In genomic region chr19:10894911-10895213, GRCh38 we compare ENCODE assay signal across 26 cellular contexts. TPM values are rescaled to one million over a fixed set of nuclear protein-coding genes. Genes with fewer than 3 reads are reported as not detected.
"Had no signal": no experiment of that assay in that cellular context is flagged by ENCODE, and none has a peak within 500 bp of the region (broad histone marks: within the 10 kb centered on the region; RNA-seq: fewer than 3 reads in every experiment).

No MANE protein-coding gene starts in this region.

- H3K36me3 ChIP-seq: ascending aorta had no signal

- H3K27me3 ChIP-seq: ascending aorta, body of pancreas had no signal

- H3K4me3 Mint-ChIP-seq: activated B cell treated with CpG ODN at 0.5 μM for 24 hours; activated CD4-positive, alpha-beta T cell treated with anti-CD3 and anti-CD28 coated beads, Interleukin-2, amount 10 ng/mL, durations not matched to agents 24 days and 14 days; activated naive CD8-positive, alpha-beta T cell treated with anti-CD3 and anti-CD28 coated beads, Interleukin-2, amount 50 U/mL, for 24 hours; activated T-cell treated with anti-CD3 and anti-CD28 coated beads, Interleukin-2, amount 50 U/mL, for 4 hours; T-helper 17 cell had no signal

- H3K4me1 Mint-ChIP-seq: activated naive CD8-positive, alpha-beta T cell treated with anti-CD3 and anti-CD28 coated beads, Interleukin-2, amount 50 U/mL, for 24 hours had no signal

- H3K27ac Mint-ChIP-seq: activated B cell treated with CpG ODN at 0.5 μM for 24 hours; activated CD4-positive, alpha-beta T cell treated with anti-CD3 and anti-CD28 coated beads, Interleukin-2, amount 10 ng/mL, durations not matched to agents 24 days and 14 days; activated naive CD4-positive, alpha-beta T cell treated with anti-CD3 and anti-CD28 coated beads, Interleukin-2, amount 50 U/mL, for 72 hours; activated naive CD8-positive, alpha-beta T cell treated with anti-CD3 and anti-CD28 coated beads, Interleukin-2, amount 50 U/mL, for 24 hours; T-helper 17 cell had no signal

- H3K9me3 Mint-ChIP-seq: activated B cell treated with CpG ODN at 0.5 μM for 24 hours; activated CD4-positive, alpha-beta T cell treated with anti-CD3 and anti-CD28 coated beads, Interleukin-2, amount 10 ng/mL, durations not matched to agents 24 days and 14 days; activated naive CD4-positive, alpha-beta T cell treated with anti-CD3 and anti-CD28 coated beads, Interleukin-2, amount 50 U/mL, for 72 hours; activated naive CD8-positive, alpha-beta T cell treated with anti-CD3 and anti-CD28 coated beads, Interleukin-2, amount 50 U/mL, for 24 hours; activated T-cell treated with anti-CD3 and anti-CD28 coated beads, Interleukin-2, amount 50 U/mL, for 4 hours had no signal

- DNase-seq: activated B cell treated with CpG ODN at 0.5 μM for 24 hours; activated CD4-positive, alpha-beta T cell treated with anti-CD3 and anti-CD28 coated beads for 1 hour; activated CD4-positive, alpha-beta T cell treated with anti-CD3 and anti-CD28 coated beads, Interleukin-2, amount 10 ng/mL, durations not matched to agents 24 days and 14 days; activated CD4-positive, alpha-beta T cell treated with anti-CD3 and anti-CD28 coated beads, Interleukin-2, amount 50 U/mL, for 48 hours; activated CD8-positive, alpha-beta memory T cell treated with anti-CD3 and anti-CD28 coated beads for 24 hours; activated effector memory CD4-positive, alpha-beta T cell treated with anti-CD3 and anti-CD28 coated beads, Interleukin-2, amount 50 U/mL, for 16 hours; activated naive CD4-positive, alpha-beta T cell treated with Interleukin-2 at 50 U/mL for 16 hours; activated naive CD8-positive, alpha-beta T cell treated with anti-CD3 and anti-CD28 coated beads, Interleukin-2, amount 50 U/mL, for 24 hours; activated T-cell treated with anti-CD3 and anti-CD28 coated beads, Interleukin-2, amount 50 U/mL, for 4 hours; amniotic stem cell; body of pancreas; Kasumi-1; NCI-H1048; NCI-H1930; NCI-H2171 treated with DMSO at 0.1 percent for 48 hours; NCI-H226; NCI-H526; NK-92 treated with Interleukin-12 subunit alpha and Interleukin-12 subunit beta, amount 100 ng/mL, for 24 hours; PC-3; SIG-M5; T-helper 17 cell; T-helper 9 cell had no signal

- H3K36me3 Mint-ChIP-seq: activated naive CD4-positive, alpha-beta T cell treated with anti-CD3 and anti-CD28 coated beads, Interleukin-2, amount 50 U/mL, for 72 hours had no signal

- FAIRE-seq: K562, RCC 7860 had no signal

- ATAC-seq: activated naive CD4-positive, alpha-beta T cell treated with anti-CD3 and anti-CD28 coated beads, Interleukin-2, amount 50 U/mL, for 72 hours; activated naive CD8-positive, alpha-beta T cell treated with anti-CD3 and anti-CD28 coated beads, Interleukin-2, amount 50 U/mL, for 24 hours; activated T-cell treated with anti-CD3 and anti-CD28 coated beads, Interleukin-2, amount 50 U/mL, for 4 hours; body of pancreas; K562; PC-3; T-helper 17 cell had no signal

- H3K9me3 ChIP-seq: ascending aorta, body of pancreas had no signal

- H3K27ac ChIP-seq: ascending aorta, body of pancreas had no signal

- H3K4me3 ChIP-seq: ascending aorta, body of pancreas, K562 had no signal

- H3K27me3 Mint-ChIP-seq: activated B cell treated with CpG ODN at 0.5 μM for 24 hours; activated CD4-positive, alpha-beta T cell treated with anti-CD3 and anti-CD28 coated beads, Interleukin-2, amount 10 ng/mL, durations not matched to agents 24 days and 14 days; activated naive CD8-positive, alpha-beta T cell treated with anti-CD3 and anti-CD28 coated beads, Interleukin-2, amount 50 U/mL, for 24 hours; T-helper 17 cell had no signal

RNA-seq across cellular contexts. Expression of gene C19orf38, which starts 46.6 kb away (rescaled TPM):
- total RNA-seq: ascending aorta had no signal
